In genomic region chrX:18672008-18672407, GRCh38 we compare ENCODE assay signal across 24 cellular contexts. TPM values are rescaled to one million over a fixed set of nuclear protein-coding genes. Genes with fewer than 3 reads are reported as not detected.
DNase-seq lines count a peak whose midpoint lies in the region; ATAC-seq, FAIRE-seq and TF ChIP-seq lines count a peak whose summit lies in the region.
"Had no signal": no experiment of that assay in that cellular context is flagged by ENCODE, and none has a peak within 500 bp of the region (broad histone marks: within the 10 kb centered on the region; RNA-seq: fewer than 3 reads in every experiment).

TSS of gene RS1 (minus strand) at chrX:18672108. CDS start at chrX:18672068, 40 bp downstream.

- H3K4me1 Mint-ChIP-seq in astrocyte (ENCODE audit: low read depth, unreplicated experiment) = no peaks in the 10 kb centered on the region
- H3K4me1 Mint-ChIP-seq in neural progenitor cell = peaks cover 12% of the 10 kb centered on the region

- no peak within 1 kb of the TSS for H3K4me2 ChIP-seq in astrocyte (ENCODE audit: low read length)
- no peak within 1 kb of the TSS for H3K4me2 ChIP-seq in neural progenitor cell

- FAIRE-seq in D721Med (lab: Jason Lieb, UNC) = peak; percentile 85
- FAIRE-seq in astrocyte (lab: Jason Lieb, UNC) = no peak
- FAIRE-seq: GM12891, RCC 7860 had no signal

- H3K27ac ChIP-seq in astrocyte (ENCODE audit: low read depth, low read length) = no peak within 1 kb of the TSS
- no peak within 1 kb of the TSS for H3K27ac ChIP-seq in neural progenitor cell
- H3K27ac ChIP-seq: GM23248, SJCRH30 had no signal

- H3K36me3 ChIP-seq in astrocyte (ENCODE audit: insufficient read depth, low read length) (no peaks in the 10 kb centered on the region), neural progenitor cell (no peaks in the 10 kb centered on the region)
- H3K36me3 ChIP-seq: SJCRH30 had no signal

- H3K4me3 ChIP-seq in astrocyte (ENCODE audit: insufficient read depth, low read depth, low read length) (no peak within 1 kb of the TSS), neural progenitor cell (no peak within 1 kb of the TSS)
- H3K4me3 ChIP-seq: GM23248, SJCRH30 had no signal

- H3K27me3 Mint-ChIP-seq in astrocyte (ENCODE audit: low read depth, unreplicated experiment) (no peaks in the 10 kb centered on the region), neural progenitor cell (ENCODE audit: insufficient read depth, low read depth) (peaks cover 17% of the 10 kb centered on the region)

- H3K4me1 ChIP-seq in astrocyte (ENCODE audit: insufficient read depth, low read length) (no peaks in the 10 kb centered on the region), neural progenitor cell (no peaks in the 10 kb centered on the region)
- H3K4me1 ChIP-seq: SJCRH30 had no signal

- H2AFZ ChIP-seq in astrocyte (ENCODE audit: low read depth, low read length) (no peak within 1 kb of the TSS), neural progenitor cell (replicated peaks) (no peak within 1 kb of the TSS)
- H2AFZ ChIP-seq: GM23248 had no signal

- H3K36me3 Mint-ChIP-seq in astrocyte (ENCODE audit: low read depth, unreplicated experiment) = no peaks in the 10 kb centered on the region
- no peaks in the 10 kb centered on the region for H3K36me3 Mint-ChIP-seq in neural progenitor cell
- H3K36me3 Mint-ChIP-seq: CD4-positive, CD25-positive, alpha-beta regulatory T cell had no signal

- H3K9ac ChIP-seq in astrocyte (ENCODE audit: low read length) (no peak within 1 kb of the TSS), neural progenitor cell (no peak within 1 kb of the TSS)
- H3K9ac ChIP-seq: GM23248 had no signal

- H3K9me3 Mint-ChIP-seq in astrocyte (ENCODE audit: unreplicated experiment) (no peaks in the 10 kb centered on the region), neural progenitor cell (peaks cover 17% of the 10 kb centered on the region)
- H3K9me3 Mint-ChIP-seq: HFFc6 had no signal

- TF ChIP-seq CTCF in D721Med (IDR thresholded peaks at IDR 0.05; ENCODE audit: insufficient read depth, missing control alignments) (no peak), astrocyte (IDR thresholded peaks at IDR 0.05; ENCODE audit: insufficient read depth, low read depth, low read length) (no peak), neural progenitor cell (IDR thresholded peaks at IDR 0.05) (no peak)

- H3K4me3 Mint-ChIP-seq in astrocyte (ENCODE audit: unreplicated experiment) (peak within 1 kb of the TSS; percentile 57), neural progenitor cell (peak within 1 kb of the TSS; percentile 10)
- H3K4me3 Mint-ChIP-seq: HFFc6 had no signal

- H3K79me2 ChIP-seq in astrocyte (ENCODE audit: insufficient read depth, low read length) (no peaks in the 10 kb centered on the region), neural progenitor cell (ENCODE audit: low read depth) (no peaks in the 10 kb centered on the region)

- H3F3A ChIP-seq in neural progenitor cell (ENCODE audit: low read depth) = no peaks in the 10 kb centered on the region

- H3K27ac Mint-ChIP-seq in astrocyte (ENCODE audit: unreplicated experiment) (no peak within 1 kb of the TSS), neural progenitor cell (no peak within 1 kb of the TSS)
- H3K27ac Mint-ChIP-seq: CD4-positive, CD25-positive, alpha-beta regulatory T cell; H9; HFFc6 had no signal

- H3K27me3 ChIP-seq in astrocyte (ENCODE audit: insufficient read depth, low read length) (no peaks in the 10 kb centered on the region), neural progenitor cell (no peaks in the 10 kb centered on the region)
- H3K27me3 ChIP-seq: SJCRH30 had no signal

- no peak for ATAC-seq in left lobe of liver

- H4K20me1 ChIP-seq in astrocyte (ENCODE audit: insufficient read depth, low read length) = no peaks in the 10 kb centered on the region
- no peaks in the 10 kb centered on the region for H4K20me1 ChIP-seq in neural progenitor cell (ENCODE audit: low read depth)

- H3K9me3 ChIP-seq in astrocyte (ENCODE audit: insufficient read depth, low read depth, low read length) (no peaks in the 10 kb centered on the region), neural progenitor cell (ENCODE audit: low read depth) (no peaks in the 10 kb centered on the region)
- H3K9me3 ChIP-seq: SJCRH30 had no signal

- DNase-seq in D721Med (ENCODE audit: insufficient read length, low spot score) (peak; percentile 36), NCI-H82 treated with DMSO at 0.1 percent for 48 hours (lab: John Stamatoyannopoulos, UW; ENCODE audit: unreplicated experiment) (peak; percentile 94), astrocyte (ENCODE audit: low read depth) (no peak), neural progenitor cell (ENCODE audit: low spot score) (peak; percentile 23), NCI-H2081 treated with DMSO at 0.1 percent for 48 hours (lab: John Stamatoyannopoulos, UW) (no peak), left lobe of liver (ENCODE audit: low spot score) (no peak), NCI-H2196 (lab: John Stamatoyannopoulos, UW; ENCODE audit: unreplicated experiment) (no peak)
- DNase-seq: CD4-positive, CD25-positive, alpha-beta regulatory T cell; COR-L47; DND-41; GM23248; H9; HFFc6; Kasumi-1; NCI-H1694 treated with DMSO at 0.1 percent for 48 hours; NCI-H2107; NCI-H774; OCI-M1; SJCRH30 had no signal

RNA-seq across cellular contexts. Expression of gene RS1, which starts in this region (rescaled TPM):
- total RNA-seq in astrocyte (not detected in 2 replicates), neural progenitor cell (ENCODE audit: low replicate concordance) (not detected in 2 replicates), left lobe of liver (not detected)
- total RNA-seq: A673; CD4-positive, CD25-positive, alpha-beta regulatory T cell; GM23248; H9; HFFc6; MCF 10A; NCI-H460; SJCRH30 had no signal

Comparison
In these comparisons a context has a peak if more than half of its experiments do, and no peak if none do; other contexts are left out.
1. Peak in DNase-seq in neural progenitor cell; RNA of the gene not detected or under 1 TPM.
2. DNase-seq: peak in D721Med (single experiment) and NCI-H82 treated with DMSO at 0.1 percent for 48 hours (single experiment); none in astrocyte (single experiment), NCI-H2081 treated with DMSO at 0.1 percent for 48 hours (single experiment), left lobe of liver (single experiment) and NCI-H2196 (single experiment).